ENCODE assay signal across 1 cellular context in the genomic region with DNA sequence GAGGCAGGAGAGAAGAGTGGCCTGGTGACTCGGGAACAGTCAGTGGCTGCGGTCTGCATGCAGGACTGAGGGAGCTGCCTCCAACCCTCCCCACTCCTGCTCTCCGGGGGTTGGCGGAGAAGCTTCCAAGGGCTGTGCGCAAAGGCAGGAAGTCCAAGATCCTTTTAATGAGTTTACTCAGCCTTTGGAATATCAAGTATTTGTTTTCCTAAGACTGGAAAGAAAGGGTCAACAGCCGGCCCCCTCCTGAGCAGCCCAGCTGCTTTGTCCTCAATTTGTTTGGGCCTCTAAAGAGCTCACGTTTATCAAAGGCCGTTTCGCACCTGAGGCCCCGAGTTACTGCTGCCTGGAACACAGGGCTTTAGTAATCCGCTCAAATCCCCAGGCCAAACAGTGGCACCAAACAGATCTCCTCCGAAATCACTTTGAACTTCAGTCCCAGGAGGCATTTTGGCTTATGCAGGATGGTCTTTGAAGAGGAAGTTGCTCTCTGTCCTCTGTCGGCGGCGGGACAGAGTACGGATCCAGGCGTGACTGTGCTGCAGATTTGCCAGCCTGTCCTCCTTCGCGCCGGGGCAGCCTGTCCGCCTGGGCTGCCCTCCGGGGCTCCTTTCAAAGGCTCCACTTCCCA.
TF ChIP-seq lines count a peak whose summit lies in the region.

No MANE protein-coding gene starts in this region.

TF ChIP-seq in HepG2, 621 proteins besides CTCF, POLR2A, EP300 and RAD21 (continues in another document):
- TF ChIP-seq, protein P1, sequence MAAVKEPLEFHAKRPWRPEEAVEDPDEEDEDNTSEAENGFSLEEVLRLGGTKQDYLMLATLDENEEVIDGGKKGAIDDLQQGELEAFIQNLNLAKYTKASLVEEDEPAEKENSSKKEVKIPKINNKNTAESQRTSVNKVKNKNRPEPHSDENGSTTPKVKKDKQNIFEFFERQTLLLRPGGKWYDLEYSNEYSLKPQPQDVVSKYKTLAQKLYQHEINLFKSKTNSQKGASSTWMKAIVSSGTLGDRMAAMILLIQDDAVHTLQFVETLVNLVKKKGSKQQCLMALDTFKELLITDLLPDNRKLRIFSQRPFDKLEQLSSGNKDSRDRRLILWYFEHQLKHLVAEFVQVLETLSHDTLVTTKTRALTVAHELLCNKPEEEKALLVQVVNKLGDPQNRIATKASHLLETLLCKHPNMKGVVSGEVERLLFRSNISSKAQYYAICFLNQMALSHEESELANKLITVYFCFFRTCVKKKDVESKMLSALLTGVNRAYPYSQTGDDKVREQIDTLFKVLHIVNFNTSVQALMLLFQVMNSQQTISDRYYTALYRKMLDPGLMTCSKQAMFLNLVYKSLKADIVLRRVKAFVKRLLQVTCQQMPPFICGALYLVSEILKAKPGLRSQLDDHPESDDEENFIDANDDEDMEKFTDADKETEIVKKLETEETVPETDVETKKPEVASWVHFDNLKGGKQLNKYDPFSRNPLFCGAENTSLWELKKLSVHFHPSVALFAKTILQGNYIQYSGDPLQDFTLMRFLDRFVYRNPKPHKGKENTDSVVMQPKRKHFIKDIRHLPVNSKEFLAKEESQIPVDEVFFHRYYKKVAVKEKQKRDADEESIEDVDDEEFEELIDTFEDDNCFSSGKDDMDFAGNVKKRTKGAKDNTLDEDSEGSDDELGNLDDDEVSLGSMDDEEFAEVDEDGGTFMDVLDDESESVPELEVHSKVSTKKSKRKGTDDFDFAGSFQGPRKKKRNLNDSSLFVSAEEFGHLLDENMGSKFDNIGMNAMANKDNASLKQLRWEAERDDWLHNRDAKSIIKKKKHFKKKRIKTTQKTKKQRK (IDR thresholded peaks at IDR 0.05; ENCODE audit: low read length) = no peak
- TF ChIP-seq, protein P2, sequence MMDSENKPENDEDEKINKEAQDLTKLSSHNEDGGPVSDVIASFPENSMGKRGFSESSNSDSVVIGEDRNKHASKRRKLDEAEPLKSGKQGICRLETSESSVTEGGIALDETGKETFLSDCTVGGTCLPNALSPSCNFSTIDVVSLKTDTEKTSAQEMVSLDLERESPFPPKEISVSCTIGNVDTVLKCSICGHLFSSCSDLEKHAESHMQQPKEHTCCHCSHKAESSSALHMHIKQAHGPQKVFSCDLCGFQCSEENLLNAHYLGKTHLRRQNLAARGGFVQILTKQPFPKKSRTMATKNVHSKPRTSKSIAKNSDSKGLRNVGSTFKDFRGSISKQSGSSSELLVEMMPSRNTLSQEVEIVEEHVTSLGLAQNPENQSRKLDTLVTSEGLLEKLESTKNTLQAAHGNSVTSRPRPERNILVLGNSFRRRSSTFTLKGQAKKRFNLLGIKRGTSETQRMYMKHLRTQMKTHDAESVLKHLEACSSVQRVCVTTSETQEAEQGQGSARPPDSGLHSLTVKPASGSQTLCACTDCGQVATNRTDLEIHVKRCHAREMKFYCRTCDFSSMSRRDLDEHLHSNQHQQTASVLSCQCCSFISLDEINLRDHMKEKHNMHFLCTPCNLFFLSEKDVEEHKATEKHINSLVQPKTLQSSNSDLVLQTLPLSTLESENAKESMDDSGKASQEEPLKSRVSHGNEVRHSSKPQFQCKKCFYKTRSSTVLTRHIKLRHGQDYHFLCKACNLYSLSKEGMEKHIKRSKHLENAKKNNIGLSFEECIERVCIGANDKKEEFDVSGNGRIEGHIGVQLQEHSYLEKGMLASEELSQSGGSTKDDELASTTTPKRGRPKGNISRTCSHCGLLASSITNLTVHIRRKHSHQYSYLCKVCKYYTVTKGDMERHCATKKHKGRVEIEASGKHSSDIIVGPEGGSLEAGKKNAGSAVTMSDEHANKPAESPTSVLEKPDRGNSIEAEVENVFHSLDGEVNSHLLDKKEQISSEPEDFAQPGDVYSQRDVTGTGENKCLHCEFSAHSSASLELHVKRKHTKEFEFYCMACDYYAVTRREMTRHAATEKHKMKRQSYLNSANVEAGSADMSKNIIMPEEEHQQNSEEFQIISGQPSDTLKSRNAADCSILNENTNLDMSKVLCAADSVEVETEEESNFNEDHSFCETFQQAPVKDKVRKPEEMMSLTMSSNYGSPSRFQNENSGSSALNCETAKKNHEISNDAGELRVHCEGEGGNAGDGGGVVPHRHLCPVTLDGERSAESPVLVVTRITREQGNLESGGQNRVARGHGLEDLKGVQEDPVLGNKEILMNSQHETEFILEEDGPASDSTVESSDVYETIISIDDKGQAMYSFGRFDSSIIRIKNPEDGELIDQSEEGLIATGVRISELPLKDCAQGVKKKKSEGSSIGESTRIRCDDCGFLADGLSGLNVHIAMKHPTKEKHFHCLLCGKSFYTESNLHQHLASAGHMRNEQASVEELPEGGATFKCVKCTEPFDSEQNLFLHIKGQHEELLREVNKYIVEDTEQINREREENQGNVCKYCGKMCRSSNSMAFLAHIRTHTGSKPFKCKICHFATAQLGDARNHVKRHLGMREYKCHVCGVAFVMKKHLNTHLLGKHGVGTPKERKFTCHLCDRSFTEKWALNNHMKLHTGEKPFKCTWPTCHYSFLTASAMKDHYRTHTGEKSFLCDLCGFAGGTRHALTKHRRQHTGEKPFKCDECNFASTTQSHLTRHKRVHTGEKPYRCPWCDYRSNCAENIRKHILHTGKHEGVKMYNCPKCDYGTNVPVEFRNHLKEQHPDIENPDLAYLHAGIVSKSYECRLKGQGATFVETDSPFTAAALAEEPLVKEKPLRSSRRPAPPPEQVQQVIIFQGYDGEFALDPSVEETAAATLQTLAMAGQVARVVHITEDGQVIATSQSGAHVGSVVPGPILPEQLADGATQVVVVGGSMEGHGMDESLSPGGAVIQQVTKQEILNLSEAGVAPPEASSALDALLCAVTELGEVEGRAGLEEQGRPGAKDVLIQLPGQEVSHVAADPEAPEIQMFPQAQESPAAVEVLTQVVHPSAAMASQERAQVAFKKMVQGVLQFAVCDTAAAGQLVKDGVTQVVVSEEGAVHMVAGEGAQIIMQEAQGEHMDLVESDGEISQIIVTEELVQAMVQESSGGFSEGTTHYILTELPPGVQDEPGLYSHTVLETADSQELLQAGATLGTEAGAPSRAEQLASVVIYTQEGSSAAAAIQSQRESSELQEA (CRISPR knock-in tag; IDR thresholded peaks at IDR 0.05; ENCODE audit: not compliant biosample characterization) = no peak
- TF ChIP-seq SOX13 (IDR thresholded peaks at IDR 0.05) (peak; percentile 58; the same call in 1 of the 2 replicates), SOX13 (CRISPR knock-in tag; conservative IDR thresholded peaks at IDR 0.05 in 1 of 2, IDR thresholded peaks at IDR 0.05 in 1 of 2) (peak in 1 of 2 experiments; percentile 67; a peak in 2 of 4 replicates), HOXA5 (CRISPR knock-in tag; IDR thresholded peaks at IDR 0.05) (no peak), ZFY (CRISPR knock-in tag; IDR thresholded peaks at IDR 0.05) (peak; percentile 41; the same call in 1 of the 2 replicates), YEATS2 (CRISPR knock-in tag; IDR thresholded peaks at IDR 0.05; ENCODE audit: borderline replicate concordance) (no peak), JUNB (CRISPR knock-in tag; IDR thresholded peaks at IDR 0.05; ENCODE audit: borderline replicate concordance) (no peak), ZNF547 (CRISPR knock-in tag; IDR thresholded peaks at IDR 0.05) (no peak), SCMH1 (CRISPR knock-in tag; IDR thresholded peaks at IDR 0.05; ENCODE audit: borderline replicate concordance) (no peak), HNRNPL (IDR thresholded peaks at IDR 0.05; ENCODE audit: low read depth, low read length) (no peak), MAF1 (CRISPR knock-in tag; IDR thresholded peaks at IDR 0.05; ENCODE audit: borderline replicate concordance) (no peak), REL (CRISPR knock-in tag; conservative IDR thresholded peaks at IDR 0.05) (no peak), NBN (conservative IDR thresholded peaks at IDR 0.05) (no peak)
- TF ChIP-seq, protein P3, sequence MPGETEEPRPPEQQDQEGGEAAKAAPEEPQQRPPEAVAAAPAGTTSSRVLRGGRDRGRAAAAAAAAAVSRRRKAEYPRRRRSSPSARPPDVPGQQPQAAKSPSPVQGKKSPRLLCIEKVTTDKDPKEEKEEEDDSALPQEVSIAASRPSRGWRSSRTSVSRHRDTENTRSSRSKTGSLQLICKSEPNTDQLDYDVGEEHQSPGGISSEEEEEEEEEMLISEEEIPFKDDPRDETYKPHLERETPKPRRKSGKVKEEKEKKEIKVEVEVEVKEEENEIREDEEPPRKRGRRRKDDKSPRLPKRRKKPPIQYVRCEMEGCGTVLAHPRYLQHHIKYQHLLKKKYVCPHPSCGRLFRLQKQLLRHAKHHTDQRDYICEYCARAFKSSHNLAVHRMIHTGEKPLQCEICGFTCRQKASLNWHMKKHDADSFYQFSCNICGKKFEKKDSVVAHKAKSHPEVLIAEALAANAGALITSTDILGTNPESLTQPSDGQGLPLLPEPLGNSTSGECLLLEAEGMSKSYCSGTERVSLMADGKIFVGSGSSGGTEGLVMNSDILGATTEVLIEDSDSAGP (CRISPR knock-in tag; IDR thresholded peaks at IDR 0.05; ENCODE audit: borderline replicate concordance) = peak; percentile 44; the same call in 1 of the 2 replicates
- TF ChIP-seq, protein P4, sequence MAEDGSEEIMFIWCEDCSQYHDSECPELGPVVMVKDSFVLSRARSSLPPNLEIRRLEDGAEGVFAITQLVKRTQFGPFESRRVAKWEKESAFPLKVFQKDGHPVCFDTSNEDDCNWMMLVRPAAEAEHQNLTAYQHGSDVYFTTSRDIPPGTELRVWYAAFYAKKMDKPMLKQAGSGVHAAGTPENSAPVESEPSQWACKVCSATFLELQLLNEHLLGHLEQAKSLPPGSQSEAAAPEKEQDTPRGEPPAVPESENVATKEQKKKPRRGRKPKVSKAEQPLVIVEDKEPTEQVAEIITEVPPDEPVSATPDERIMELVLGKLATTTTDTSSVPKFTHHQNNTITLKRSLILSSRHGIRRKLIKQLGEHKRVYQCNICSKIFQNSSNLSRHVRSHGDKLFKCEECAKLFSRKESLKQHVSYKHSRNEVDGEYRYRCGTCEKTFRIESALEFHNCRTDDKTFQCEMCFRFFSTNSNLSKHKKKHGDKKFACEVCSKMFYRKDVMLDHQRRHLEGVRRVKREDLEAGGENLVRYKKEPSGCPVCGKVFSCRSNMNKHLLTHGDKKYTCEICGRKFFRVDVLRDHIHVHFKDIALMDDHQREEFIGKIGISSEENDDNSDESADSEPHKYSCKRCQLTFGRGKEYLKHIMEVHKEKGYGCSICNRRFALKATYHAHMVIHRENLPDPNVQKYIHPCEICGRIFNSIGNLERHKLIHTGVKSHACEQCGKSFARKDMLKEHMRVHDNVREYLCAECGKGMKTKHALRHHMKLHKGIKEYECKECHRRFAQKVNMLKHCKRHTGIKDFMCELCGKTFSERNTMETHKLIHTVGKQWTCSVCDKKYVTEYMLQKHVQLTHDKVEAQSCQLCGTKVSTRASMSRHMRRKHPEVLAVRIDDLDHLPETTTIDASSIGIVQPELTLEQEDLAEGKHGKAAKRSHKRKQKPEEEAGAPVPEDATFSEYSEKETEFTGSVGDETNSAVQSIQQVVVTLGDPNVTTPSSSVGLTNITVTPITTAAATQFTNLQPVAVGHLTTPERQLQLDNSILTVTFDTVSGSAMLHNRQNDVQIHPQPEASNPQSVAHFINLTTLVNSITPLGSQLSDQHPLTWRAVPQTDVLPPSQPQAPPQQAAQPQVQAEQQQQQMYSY (CRISPR knock-in tag; IDR thresholded peaks at IDR 0.05) = no peak
- TF ChIP-seq, protein P5, sequence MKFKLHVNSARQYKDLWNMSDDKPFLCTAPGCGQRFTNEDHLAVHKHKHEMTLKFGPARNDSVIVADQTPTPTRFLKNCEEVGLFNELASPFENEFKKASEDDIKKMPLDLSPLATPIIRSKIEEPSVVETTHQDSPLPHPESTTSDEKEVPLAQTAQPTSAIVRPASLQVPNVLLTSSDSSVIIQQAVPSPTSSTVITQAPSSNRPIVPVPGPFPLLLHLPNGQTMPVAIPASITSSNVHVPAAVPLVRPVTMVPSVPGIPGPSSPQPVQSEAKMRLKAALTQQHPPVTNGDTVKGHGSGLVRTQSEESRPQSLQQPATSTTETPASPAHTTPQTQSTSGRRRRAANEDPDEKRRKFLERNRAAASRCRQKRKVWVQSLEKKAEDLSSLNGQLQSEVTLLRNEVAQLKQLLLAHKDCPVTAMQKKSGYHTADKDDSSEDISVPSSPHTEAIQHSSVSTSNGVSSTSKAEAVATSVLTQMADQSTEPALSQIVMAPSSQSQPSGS (CRISPR knock-in tag; IDR thresholded peaks at IDR 0.05) = no peak
- TF ChIP-seq, protein P6, sequence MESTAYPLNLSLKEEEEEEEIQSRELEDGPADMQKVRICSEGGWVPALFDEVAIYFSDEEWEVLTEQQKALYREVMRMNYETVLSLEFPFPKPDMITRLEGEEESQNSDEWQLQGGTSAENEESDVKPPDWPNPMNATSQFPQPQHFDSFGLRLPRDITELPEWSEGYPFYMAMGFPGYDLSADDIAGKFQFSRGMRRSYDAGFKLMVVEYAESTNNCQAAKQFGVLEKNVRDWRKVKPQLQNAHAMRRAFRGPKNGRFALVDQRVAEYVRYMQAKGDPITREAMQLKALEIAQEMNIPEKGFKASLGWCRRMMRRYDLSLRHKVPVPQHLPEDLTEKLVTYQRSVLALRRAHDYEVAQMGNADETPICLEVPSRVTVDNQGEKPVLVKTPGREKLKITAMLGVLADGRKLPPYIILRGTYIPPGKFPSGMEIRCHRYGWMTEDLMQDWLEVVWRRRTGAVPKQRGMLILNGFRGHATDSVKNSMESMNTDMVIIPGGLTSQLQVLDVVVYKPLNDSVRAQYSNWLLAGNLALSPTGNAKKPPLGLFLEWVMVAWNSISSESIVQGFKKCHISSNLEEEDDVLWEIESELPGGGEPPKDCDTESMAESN (CRISPR knock-in tag; conservative IDR thresholded peaks at IDR 0.05) = no peak
- TF ChIP-seq, protein P7, sequence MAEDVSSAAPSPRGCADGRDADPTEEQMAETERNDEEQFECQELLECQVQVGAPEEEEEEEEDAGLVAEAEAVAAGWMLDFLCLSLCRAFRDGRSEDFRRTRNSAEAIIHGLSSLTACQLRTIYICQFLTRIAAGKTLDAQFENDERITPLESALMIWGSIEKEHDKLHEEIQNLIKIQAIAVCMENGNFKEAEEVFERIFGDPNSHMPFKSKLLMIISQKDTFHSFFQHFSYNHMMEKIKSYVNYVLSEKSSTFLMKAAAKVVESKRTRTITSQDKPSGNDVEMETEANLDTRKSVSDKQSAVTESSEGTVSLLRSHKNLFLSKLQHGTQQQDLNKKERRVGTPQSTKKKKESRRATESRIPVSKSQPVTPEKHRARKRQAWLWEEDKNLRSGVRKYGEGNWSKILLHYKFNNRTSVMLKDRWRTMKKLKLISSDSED (CRISPR knock-in tag; IDR thresholded peaks at IDR 0.05) = no peak
- TF ChIP-seq, protein P8, sequence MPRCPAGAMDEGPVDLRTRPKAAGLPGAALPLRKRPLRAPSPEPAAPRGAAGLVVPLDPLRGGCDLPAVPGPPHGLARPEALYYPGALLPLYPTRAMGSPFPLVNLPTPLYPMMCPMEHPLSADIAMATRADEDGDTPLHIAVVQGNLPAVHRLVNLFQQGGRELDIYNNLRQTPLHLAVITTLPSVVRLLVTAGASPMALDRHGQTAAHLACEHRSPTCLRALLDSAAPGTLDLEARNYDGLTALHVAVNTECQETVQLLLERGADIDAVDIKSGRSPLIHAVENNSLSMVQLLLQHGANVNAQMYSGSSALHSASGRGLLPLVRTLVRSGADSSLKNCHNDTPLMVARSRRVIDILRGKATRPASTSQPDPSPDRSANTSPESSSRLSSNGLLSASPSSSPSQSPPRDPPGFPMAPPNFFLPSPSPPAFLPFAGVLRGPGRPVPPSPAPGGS (CRISPR knock-in tag; IDR thresholded peaks at IDR 0.05) = no peak
